ENCODE assay signal across 8 cellular contexts in the genomic region with DNA sequence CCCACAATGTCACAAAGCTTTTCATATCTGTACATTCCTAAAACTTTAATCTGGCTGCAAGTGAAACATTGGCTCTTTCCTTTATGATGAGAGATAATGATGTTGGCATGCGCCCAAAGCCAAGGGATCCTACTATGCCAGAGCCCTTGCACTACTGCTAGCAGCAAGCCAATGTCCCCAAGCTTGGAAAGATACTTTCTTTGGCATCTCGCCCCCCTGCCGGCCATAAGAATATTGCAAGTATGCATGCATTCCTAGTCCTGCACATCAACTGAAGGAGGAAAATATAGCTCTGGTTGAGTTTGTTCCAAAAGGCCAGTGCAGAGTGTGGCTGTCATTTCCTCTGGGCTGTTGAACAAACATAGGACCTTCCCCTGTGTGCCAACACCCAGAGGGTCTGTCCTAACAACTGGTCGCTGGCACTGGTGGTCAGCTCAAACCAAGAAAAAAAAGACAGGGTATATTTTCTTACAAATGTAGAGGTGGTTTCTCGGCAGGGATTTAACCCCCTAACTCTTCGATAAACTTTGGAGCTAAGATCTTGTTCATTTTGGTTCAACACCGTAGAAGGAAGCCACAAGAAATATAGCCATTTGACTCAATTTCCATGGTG. TPM values are rescaled to one million over a fixed set of nuclear protein-coding genes. Genes with fewer than 3 reads are reported as not detected.
DNase-seq lines count a peak whose midpoint lies in the region; ATAC-seq and TF ChIP-seq lines count a peak whose summit lies in the region.

No MANE protein-coding gene starts in this region.

- no peak overlapping the region for H3K27ac ChIP-seq in MM.1S (ENCODE audit: low read length)

- no peaks in the 10 kb centered on the region for H3K36me3 ChIP-seq in MM.1S (replicated peaks; ENCODE audit: insufficient read depth, low read length)

- H3K9me3 Mint-ChIP-seq in natural killer cell, result no peaks in the 10 kb centered on the region
- no peaks in the 10 kb centered on the region for H3K9me3 Mint-ChIP-seq in natural killer cell treated with Interleukin-12 subunit alpha and Interleukin-12 subunit beta and Interleukin-15 and Interleukin-18, amount 100 ng/mL, for 72 hours
- no peaks in the 10 kb centered on the region for H3K9me3 Mint-ChIP-seq in activated T-cell treated with anti-CD3 and anti-CD28 coated beads, Interleukin-2, amount 50 U/mL, for 72 hours

- intact Hi-C loops in natural killer cell (cut with micrococcal nuclease) (loop anchor here (2.0 kb wide), 1 partner anchor 327 kb away; no protein-coding TSS in a partner anchor), left cardiac atrium (cut with DNase I) (loop anchor here in 1 of 2 donors (2.0 kb wide), 1 partner anchor 251 kb away; no protein-coding TSS in a partner anchor)

- no peak overlapping the region for H3K9ac ChIP-seq in MM.1S (ENCODE audit: low read length)

- no peaks in the 10 kb centered on the region for H3K9me3 ChIP-seq in MM.1S (replicated peaks; ENCODE audit: insufficient read depth, low read length)

- peaks cover 18 to 30% of the 10 kb centered on the region in 2 donors for H3K4me1 Mint-ChIP-seq in natural killer cell
- H3K4me1 Mint-ChIP-seq in natural killer cell treated with Interleukin-12 subunit alpha and Interleukin-12 subunit beta and Interleukin-15 and Interleukin-18, amount 100 ng/mL, for 72 hours (ENCODE audit: low read depth in 2 of 2), result peaks cover 14 to 26% of the 10 kb centered on the region in 2 donors
- peaks cover 6% of the 10 kb centered on the region for H3K4me1 Mint-ChIP-seq in activated T-cell treated with anti-CD3 and anti-CD28 coated beads, Interleukin-2, amount 50 U/mL, for 72 hours (ENCODE audit: low read depth)

- H3K9me2 ChIP-seq in MM.1S (replicated peaks; ENCODE audit: insufficient read depth, low read length), result no peaks in the 10 kb centered on the region

- H3K27ac Mint-ChIP-seq in natural killer cell, result peak overlapping the region in 1 of 2 donors; percentile 11
- peak overlapping the region in 1 of 2 donors; percentile 57 for H3K27ac Mint-ChIP-seq in natural killer cell treated with Interleukin-12 subunit alpha and Interleukin-12 subunit beta and Interleukin-15 and Interleukin-18, amount 100 ng/mL, for 72 hours
- no peak overlapping the region for H3K27ac Mint-ChIP-seq in activated T-cell treated with anti-CD3 and anti-CD28 coated beads, Interleukin-2, amount 50 U/mL, for 72 hours

- no peaks in the 10 kb centered on the region for H3F3A ChIP-seq in MM.1S (ENCODE audit: insufficient read depth, low read length)

- no peak for DNase-seq in natural killer cell
- no peak for DNase-seq in natural killer cell treated with Interleukin-12 subunit alpha and Interleukin-12 subunit beta and Interleukin-15 and Interleukin-18, amount 100 ng/mL, for 72 hours (ENCODE audit: low spot score)
- DNase-seq in MM.1S, result peak; percentile 30
- DNase-seq in activated T-cell treated with anti-CD3 and anti-CD28 coated beads, Interleukin-2, amount 50 U/mL, for 72 hours, result peak; percentile 12 to 49
- DNase-seq in left cardiac atrium, result peak; percentile 58
- DNase-seq in stimulated activated naive CD8-positive, alpha-beta T cell treated with anti-CD3 and anti-CD28 coated beads, Interleukin-15, Interleukin-2, amounts not matched to agents 100 U/mL and 50 U/mL, for 24 hours, result peak; percentile 70
- DNase-seq in occipital lobe (lab: John Stamatoyannopoulos, UW), result no peak

- peaks cover under 1% of the 10 kb centered on the region for H3K36me3 Mint-ChIP-seq in natural killer cell
- H3K36me3 Mint-ChIP-seq in natural killer cell treated with Interleukin-12 subunit alpha and Interleukin-12 subunit beta and Interleukin-15 and Interleukin-18, amount 100 ng/mL, for 72 hours, result no peaks in the 10 kb centered on the region
- H3K36me3 Mint-ChIP-seq in activated T-cell treated with anti-CD3 and anti-CD28 coated beads, Interleukin-2, amount 50 U/mL, for 72 hours (ENCODE audit: insufficient read depth in 2 of 2), result peaks cover 0 to 2% of the 10 kb centered on the region in 2 donors

- H3K4me3 Mint-ChIP-seq in natural killer cell, result no peak overlapping the region
- no peak overlapping the region for H3K4me3 Mint-ChIP-seq in natural killer cell treated with Interleukin-12 subunit alpha and Interleukin-12 subunit beta and Interleukin-15 and Interleukin-18, amount 100 ng/mL, for 72 hours
- no peak overlapping the region for H3K4me3 Mint-ChIP-seq in activated T-cell treated with anti-CD3 and anti-CD28 coated beads, Interleukin-2, amount 50 U/mL, for 72 hours

- no peak overlapping the region for H2AFZ ChIP-seq in MM.1S (ENCODE audit: low read length)

- TF ChIP-seq CTCF in natural killer cell (IDR thresholded peaks at IDR 0.05) (peak; percentile 37), MM.1S (IDR thresholded peaks at IDR 0.05; ENCODE audit: low read length) (peak; percentile 47)

- H3K4me1 ChIP-seq in MM.1S (ENCODE audit: low read length), result no peaks in the 10 kb centered on the region

- no peaks in the 10 kb centered on the region for H3K27me3 Mint-ChIP-seq in natural killer cell (ENCODE audit: low read depth in 2 of 2)
- H3K27me3 Mint-ChIP-seq in natural killer cell treated with Interleukin-12 subunit alpha and Interleukin-12 subunit beta and Interleukin-15 and Interleukin-18, amount 100 ng/mL, for 72 hours, result no peaks in the 10 kb centered on the region
- H3K27me3 Mint-ChIP-seq in activated T-cell treated with anti-CD3 and anti-CD28 coated beads, Interleukin-2, amount 50 U/mL, for 72 hours (ENCODE audit: low read depth), result no peaks in the 10 kb centered on the region

- H3K27me3 ChIP-seq in MM.1S (replicated peaks; ENCODE audit: insufficient read depth, low read length), result no peaks in the 10 kb centered on the region

- H4K20me1 ChIP-seq in MM.1S (ENCODE audit: insufficient read depth, low read length), result no peaks in the 10 kb centered on the region

- no peak overlapping the region for H3K4me2 ChIP-seq in MM.1S (ENCODE audit: low read depth, low read length)

- H3K79me2 ChIP-seq in MM.1S (ENCODE audit: low read length), result no peaks in the 10 kb centered on the region

- no peak overlapping the region for H3K4me3 ChIP-seq in MM.1S (ENCODE audit: low read length)

- ATAC-seq in natural killer cell, result no peak
- no peak for ATAC-seq in natural killer cell treated with Interleukin-12 subunit alpha and Interleukin-12 subunit beta and Interleukin-15 and Interleukin-18, amount 100 ng/mL, for 72 hours
- peak in 1 of 2 donors; percentile 41 for ATAC-seq in activated T-cell treated with anti-CD3 and anti-CD28 coated beads, Interleukin-2, amount 50 U/mL, for 72 hours (replicated peaks in 1 of 2)
- ATAC-seq in left cardiac atrium, result peak; percentile 6 to 20
- ATAC-seq in stimulated activated naive CD8-positive, alpha-beta T cell treated with anti-CD3 and anti-CD28 coated beads, Interleukin-15, Interleukin-2, amounts not matched to agents 100 U/mL and 50 U/mL, for 24 hours, result peak; percentile 51
- no peak for ATAC-seq in GM18517 (IDR thresholded peaks at IDR 0.05; ENCODE audit: unreplicated experiment)

RNA-seq across cellular contexts. Expression of a gene that starts 41.5 kb away (rescaled TPM):
- total RNA-seq in natural killer cell, result 10 to 100 TPM; 31.6 to 37.5 (median 32.5) TPM
- 10 to 100 TPM; 15.0 to 26.1 TPM for total RNA-seq in natural killer cell treated with Interleukin-12 subunit alpha and Interleukin-12 subunit beta and Interleukin-15 and Interleukin-18, amount 100 ng/mL, for 72 hours
- 10 to 100 TPM in 1 of 2 donors, 1 to 10 TPM in 1; 9.0 to 10.6 TPM for total RNA-seq in activated T-cell treated with anti-CD3 and anti-CD28 coated beads, Interleukin-2, amount 50 U/mL, for 72 hours
- total RNA-seq in left cardiac atrium, result under 1 TPM; 0.32 to 0.60 TPM
- total RNA-seq in occipital lobe, result 48.0 TPM

Comparison
In these comparisons a context has a peak if more than half of its experiments do, and no peak if none do; other contexts are left out.
1. ATAC-seq: peak in left cardiac atrium (2 of 2) and stimulated activated naive CD8-positive, alpha-beta T cell treated with anti-CD3 and anti-CD28 coated beads, Interleukin-15, Interleukin-2, amounts not matched to agents 100 U/mL and 50 U/mL, for 24 hours (single experiment); none in natural killer cell (0 of 3), natural killer cell treated with Interleukin-12 subunit alpha and Interleukin-12 subunit beta and Interleukin-15 and Interleukin-18, amount 100 ng/mL, for 72 hours (0 of 2) and GM18517 (single experiment).
2. DNase-seq: peak in MM.1S (single experiment), activated T-cell treated with anti-CD3 and anti-CD28 coated beads, Interleukin-2, amount 50 U/mL, for 72 hours (2 of 2), left cardiac atrium (single experiment) and stimulated activated naive CD8-positive, alpha-beta T cell treated with anti-CD3 and anti-CD28 coated beads, Interleukin-15, Interleukin-2, amounts not matched to agents 100 U/mL and 50 U/mL, for 24 hours (single experiment); none in natural killer cell (single experiment), natural killer cell treated with Interleukin-12 subunit alpha and Interleukin-12 subunit beta and Interleukin-15 and Interleukin-18, amount 100 ng/mL, for 72 hours (single experiment) and occipital lobe (single experiment).
3. RNA of a gene that starts 41.5 kb away (total RNA-seq): 48.0 TPM in occipital lobe (single experiment), 31.6 to 37.5 TPM in natural killer cell, 15.0 to 26.1 TPM in natural killer cell treated with Interleukin-12 subunit alpha and Interleukin-12 subunit beta and Interleukin-15 and Interleukin-18, amount 100 ng/mL, for 72 hours and 9.0 to 10.6 TPM in activated T-cell treated with anti-CD3 and anti-CD28 coated beads, Interleukin-2, amount 50 U/mL, for 72 hours; 0.32 to 0.60 TPM in left cardiac atrium; every median in the first group is over 4 times any median in the second.